Comparison of ENCODE assay signal across 15 cellular contexts in genomic region chrX:6095469-6095868, GRCh38.
A peak's percentile ranks its signal among the peaks of the same experiment; 100 is the strongest.
DNase-seq lines count a peak whose midpoint lies in the region; ATAC-seq and TF ChIP-seq lines count a peak whose summit lies in the region.
"Had no signal": no experiment of that assay in that cellular context is flagged by ENCODE, and none has a peak within 500 bp of the region (broad histone marks: within the 10 kb centered on the region; RNA-seq: fewer than 3 reads in every experiment).

No MANE protein-coding gene starts in this region.

- H3K27me3 Mint-ChIP-seq in type B pancreatic cell, result no peaks in the 10 kb centered on the region
- no peaks in the 10 kb centered on the region for H3K27me3 Mint-ChIP-seq in activated T-cell treated with anti-CD3 and anti-CD28 coated beads, Interleukin-2, amount 50 U/mL, for 4 hours (ENCODE audit: low read depth)
- H3K27me3 Mint-ChIP-seq: activated B cell treated with CpG ODN at 0.5 μM for 24 hours; activated naive CD8-positive, alpha-beta T cell treated with anti-CD3 and anti-CD28 coated beads for 36 hours; stimulated activated memory B cell treated with anti-CD40 and anti-IgM and Interleukin-4, amounts not matched to agents 10 μg/mL and 1 μg/mL and 100 μg/mL, for 72 hours had no signal

- peaks cover 5% of the 10 kb centered on the region for H3K36me3 Mint-ChIP-seq in type B pancreatic cell
- H3K36me3 Mint-ChIP-seq in activated T-cell treated with anti-CD3 and anti-CD28 coated beads, Interleukin-2, amount 50 U/mL, for 4 hours (ENCODE audit: insufficient read depth), result no peaks in the 10 kb centered on the region
- H3K36me3 Mint-ChIP-seq: activated naive CD8-positive, alpha-beta T cell treated with anti-CD3 and anti-CD28 coated beads for 36 hours; stimulated activated memory B cell treated with anti-CD40 and anti-IgM and Interleukin-4, amounts not matched to agents 10 μg/mL and 1 μg/mL and 100 μg/mL, for 72 hours had no signal

- H3K4me1 Mint-ChIP-seq in type B pancreatic cell (ENCODE audit: unreplicated experiment), result no peaks in the 10 kb centered on the region
- no peaks in the 10 kb centered on the region for H3K4me1 Mint-ChIP-seq in activated T-cell treated with anti-CD3 and anti-CD28 coated beads, Interleukin-2, amount 50 U/mL, for 4 hours (ENCODE audit: low read depth)
- H3K4me1 Mint-ChIP-seq: activated B cell treated with CpG ODN at 0.5 μM for 24 hours; activated naive CD8-positive, alpha-beta T cell treated with anti-CD3 and anti-CD28 coated beads for 36 hours; stimulated activated memory B cell treated with anti-CD40 and anti-IgM and Interleukin-4, amounts not matched to agents 10 μg/mL and 1 μg/mL and 100 μg/mL, for 72 hours had no signal

- in situ Hi-C loops in mammary epithelial cell (cut with MboI; ENCODE audit: low sequenced_read_pairs in 2 of 2) (no loop called here), astrocyte of the cerebellum (cut with HindIII; ENCODE audit: low sequenced_read_pairs) (no loop called here)

- 33% methylated on average over 5 of the region's 5 CpGs for WGBS in mammary epithelial cell (ENCODE audit: low coverage, missing lambda C conversion rate)

- H3K9me3 ChIP-seq in mammary epithelial cell (replicated peaks; ENCODE audit: insufficient read depth, low read length) (peaks cover 8% of the 10 kb centered on the region), breast epithelium (peaks cover 7 to 9% of the 10 kb centered on the region in 2 donors), left lung (no peaks in the 10 kb centered on the region)
- H3K9me3 ChIP-seq: sigmoid colon had no signal

- CTCF ChIA-PET in mammary epithelial cell (lab: Charles Lee; ENCODE audit: low non-redundant PET), result no interaction called here

- H3K36me3 ChIP-seq in mammary epithelial cell (ENCODE audit: insufficient read depth, low read length), result no peaks in the 10 kb centered on the region
- no peaks in the 10 kb centered on the region for H3K36me3 ChIP-seq in breast epithelium
- H3K36me3 ChIP-seq in left lung, result no peaks in the 10 kb centered on the region
- H3K36me3 ChIP-seq: sigmoid colon had no signal

- H3K27ac ChIP-seq in mammary epithelial cell (ENCODE audit: insufficient read depth, low read depth, low read length), result no peak overlapping the region
- H3K27ac ChIP-seq in breast epithelium, result no peak overlapping the region
- H3K27ac ChIP-seq in left lung, result no peak overlapping the region
- H3K27ac ChIP-seq: epithelial cell of prostate, sigmoid colon had no signal

- H3K4me3 ChIP-seq in mammary epithelial cell (replicated peaks in 1 of 3; ENCODE audit: insufficient read depth in 1 of 3, low read depth in 2 of 3, low read length in 3 of 3) (no peak overlapping the region), breast epithelium (no peak overlapping the region), astrocyte of the cerebellum (ENCODE audit: low read depth, low read length) (no peak overlapping the region), left lung (no peak overlapping the region)
- H3K4me3 ChIP-seq: sigmoid colon had no signal

- peak; percentile 26 to 44 for TF ChIP-seq CTCF in mammary epithelial cell (conservative IDR thresholded peaks at IDR 0.05 in 1 of 2, IDR thresholded peaks at IDR 0.05 in 1 of 2; ENCODE audit: extremely low read depth in 1 of 2, insufficient read depth in 1 of 2, low read depth in 1 of 2, low read length in 2 of 2)
- TF ChIP-seq CTCF in breast epithelium (IDR thresholded peaks at IDR 0.05), result no peak
- peak; percentile 9 for TF ChIP-seq CTCF in astrocyte of the cerebellum (IDR thresholded peaks at IDR 0.05; ENCODE audit: low read depth, low read length, missing control alignments)
- TF ChIP-seq CTCF in type B pancreatic cell (conservative IDR thresholded peaks at IDR 0.05), result peak; percentile 59
- TF ChIP-seq CTCF in left lung (IDR thresholded peaks at IDR 0.05), result no peak

- H3K27ac Mint-ChIP-seq in type B pancreatic cell, result no peak overlapping the region
- H3K27ac Mint-ChIP-seq: activated B cell treated with CpG ODN at 0.5 μM for 24 hours; activated naive CD8-positive, alpha-beta T cell treated with anti-CD3 and anti-CD28 coated beads for 36 hours; stimulated activated memory B cell treated with anti-CD40 and anti-IgM and Interleukin-4, amounts not matched to agents 10 μg/mL and 1 μg/mL and 100 μg/mL, for 72 hours had no signal

- BruUV-seq in mammary epithelial cell (replicated peaks; lab: Mats Ljungman, UMichigan), result no TSS peak

- peaks cover 5% of the 10 kb centered on the region for H3K9me3 Mint-ChIP-seq in type B pancreatic cell
- no peaks in the 10 kb centered on the region for H3K9me3 Mint-ChIP-seq in activated T-cell treated with anti-CD3 and anti-CD28 coated beads, Interleukin-2, amount 50 U/mL, for 4 hours
- H3K9me3 Mint-ChIP-seq: stimulated activated memory B cell treated with anti-CD40 and anti-IgM and Interleukin-4, amounts not matched to agents 10 μg/mL and 1 μg/mL and 100 μg/mL, for 72 hours had no signal

- TF ChIP-seq POLR2A in breast epithelium (IDR thresholded peaks at IDR 0.05), result no peak

- dilution Hi-C loops in mammary epithelial cell (cut with HindIII; ENCODE audit: low sequenced_read_pairs), result no loop called here

- DNase-seq in mammary epithelial cell (no peak), breast epithelium (ENCODE audit: low spot score in 2 of 2) (no peak), NAMALWA (ENCODE audit: low spot score) (peak; percentile 11), astrocyte of the cerebellum (ENCODE audit: low read depth) (no peak), type B pancreatic cell (ENCODE audit: extremely low spot score, unreplicated experiment) (no peak), left lung (no peak)
- DNase-seq in activated T-cell treated with anti-CD3 and anti-CD28 coated beads, Interleukin-2, amount 50 U/mL, for 4 hours, result no peak
- DNase-seq: activated B cell treated with CpG ODN at 0.5 μM for 24 hours; activated naive CD8-positive, alpha-beta T cell treated with anti-CD3 and anti-CD28 coated beads for 36 hours; DMS153; sigmoid colon; stimulated activated CD4-positive, alpha-beta T cell treated with anti-CD3 and anti-CD28 coated beads, Interleukin-4, amount 100 ng/mL, for 4 hours had no signal

- H3K4me2 ChIP-seq in mammary epithelial cell (ENCODE audit: insufficient read depth, low read depth, low read length), result no peak overlapping the region

- no peak overlapping the region for H3K4me3 Mint-ChIP-seq in type B pancreatic cell
- no peak overlapping the region for H3K4me3 Mint-ChIP-seq in activated T-cell treated with anti-CD3 and anti-CD28 coated beads, Interleukin-2, amount 50 U/mL, for 4 hours
- H3K4me3 Mint-ChIP-seq: activated B cell treated with CpG ODN at 0.5 μM for 24 hours; activated naive CD8-positive, alpha-beta T cell treated with anti-CD3 and anti-CD28 coated beads for 36 hours; stimulated activated memory B cell treated with anti-CD40 and anti-IgM and Interleukin-4, amounts not matched to agents 10 μg/mL and 1 μg/mL and 100 μg/mL, for 72 hours had no signal

- no peak for ATAC-seq in activated T-cell treated with anti-CD3 and anti-CD28 coated beads, Interleukin-2, amount 50 U/mL, for 4 hours
- no peak for ATAC-seq in HG03045 (IDR thresholded peaks at IDR 0.05; ENCODE audit: unreplicated experiment)
- no peak for ATAC-seq in left lung
- ATAC-seq: stimulated activated memory B cell treated with anti-CD40 and anti-IgM and Interleukin-4, amounts not matched to agents 10 μg/mL and 1 μg/mL and 100 μg/mL, for 72 hours had no signal

- intact Hi-C loops in mammary epithelial cell (cut with micrococcal nuclease) (loop anchor here (2.0 kb wide), 1 partner anchor 75 kb away; no protein-coding TSS in a partner anchor), breast epithelium (cut with DNase I; ENCODE audit: low total_unique reads) (loop anchor here (1.0 kb wide), 1 partner anchor 20 kb away; no protein-coding TSS in a partner anchor), left lung (cut with DNase I) (no loop called here)

- H4K20me1 ChIP-seq in mammary epithelial cell (ENCODE audit: insufficient read depth, low read length), result no peaks in the 10 kb centered on the region

- H3K27me3 ChIP-seq in mammary epithelial cell (ENCODE audit: insufficient read depth, low read length) (no peaks in the 10 kb centered on the region), breast epithelium (no peaks in the 10 kb centered on the region), left lung (no peaks in the 10 kb centered on the region)
- H3K27me3 ChIP-seq: sigmoid colon had no signal

- no peak overlapping the region for H3K9ac ChIP-seq in mammary epithelial cell (ENCODE audit: insufficient read depth, low read length)

- no peak overlapping the region for H2AFZ ChIP-seq in mammary epithelial cell (ENCODE audit: low read depth, low read length)

- no peaks in the 10 kb centered on the region for H3K79me2 ChIP-seq in mammary epithelial cell (ENCODE audit: insufficient read depth, low read length)

- H3K4me1 ChIP-seq in mammary epithelial cell (ENCODE audit: insufficient read depth, low read length) (no peaks in the 10 kb centered on the region), breast epithelium (no peaks in the 10 kb centered on the region), left lung (no peaks in the 10 kb centered on the region)
- H3K4me1 ChIP-seq: sigmoid colon had no signal

Comparison
In these comparisons a context has a peak if more than half of its experiments do, and no peak if none do; other contexts are left out.
1. CTCF ChIP-seq: peak in mammary epithelial cell (2 of 2), astrocyte of the cerebellum (single experiment) and type B pancreatic cell (single experiment); none in breast epithelium (0 of 3) and left lung (0 of 2).
2. intact Hi-C loops: an anchor here in mammary epithelial cell (2.0 kb wide) and breast epithelium (1.0 kb wide); none called in left lung.